ENCODE assay signal across 1 cellular context in genomic region chr1:222466150-222466865, GRCh38.
TF ChIP-seq lines count a peak whose summit lies in the region.

No MANE protein-coding gene starts in this region.

TF ChIP-seq in HepG2, 621 proteins besides CTCF, POLR2A, EP300 and RAD21 (continued from another document and continues in another):
- TF ChIP-seq ARID3A (IDR thresholded peaks at IDR 0.05; ENCODE audit: low read depth, low read length) = peak; percentile 63
- TF ChIP-seq FOXP4 (CRISPR knock-in tag; IDR thresholded peaks at IDR 0.05) = peak; percentile 29; the same call in 1 of the 2 replicates
- no peak for TF ChIP-seq ZNF501 (CRISPR knock-in tag; IDR thresholded peaks at IDR 0.05)
- TF ChIP-seq TEAD3 (CRISPR knock-in tag; optimal IDR thresholded peaks at IDR 0.05; ENCODE audit: borderline replicate concordance) = no peak
- TF ChIP-seq KDM6A (CRISPR knock-in tag; IDR thresholded peaks at IDR 0.05; ENCODE audit: low read depth) = peak; percentile 71; the same call in 1 of the 2 replicates
- no peak for TF ChIP-seq POLR2AphosphoS2 (IDR thresholded peaks at IDR 0.05; ENCODE audit: low read depth, low read length)
- no peak for TF ChIP-seq RELA (CRISPR knock-in tag; IDR thresholded peaks at IDR 0.05)
- TF ChIP-seq ZNF205 (CRISPR knock-in tag; IDR thresholded peaks at IDR 0.05) = peak; percentile 76; the same call in 1 of the 2 replicates
- TF ChIP-seq ZFP37 (CRISPR knock-in tag; IDR thresholded peaks at IDR 0.05; ENCODE audit: borderline replicate concordance) = no peak
- TF ChIP-seq KDM4B (CRISPR knock-in tag; IDR thresholded peaks at IDR 0.05) = no peak
- TF ChIP-seq GATAD1 (CRISPR knock-in tag; IDR thresholded peaks at IDR 0.05) = no peak
- TF ChIP-seq, protein P1, sequence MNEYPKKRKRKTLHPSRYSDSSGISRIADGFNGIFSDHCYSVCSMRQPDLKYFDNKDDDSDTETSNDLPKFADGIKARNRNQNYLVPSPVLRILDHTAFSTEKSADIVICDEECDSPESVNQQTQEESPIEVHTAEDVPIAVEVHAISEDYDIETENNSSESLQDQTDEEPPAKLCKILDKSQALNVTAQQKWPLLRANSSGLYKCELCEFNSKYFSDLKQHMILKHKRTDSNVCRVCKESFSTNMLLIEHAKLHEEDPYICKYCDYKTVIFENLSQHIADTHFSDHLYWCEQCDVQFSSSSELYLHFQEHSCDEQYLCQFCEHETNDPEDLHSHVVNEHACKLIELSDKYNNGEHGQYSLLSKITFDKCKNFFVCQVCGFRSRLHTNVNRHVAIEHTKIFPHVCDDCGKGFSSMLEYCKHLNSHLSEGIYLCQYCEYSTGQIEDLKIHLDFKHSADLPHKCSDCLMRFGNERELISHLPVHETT (CRISPR knock-in tag; conservative IDR thresholded peaks at IDR 0.05) = no peak
- TF ChIP-seq AHDC1 (CRISPR knock-in tag; IDR thresholded peaks at IDR 0.05; ENCODE audit: borderline replicate concordance) = 0 out of 2 replicates have a peak, but pooled peaks have one; percentile 56
- TF ChIP-seq ZBTB1 (CRISPR knock-in tag; IDR thresholded peaks at IDR 0.05; ENCODE audit: borderline replicate concordance) = no peak
- no peak for TF ChIP-seq ZNF746 (CRISPR knock-in tag; IDR thresholded peaks at IDR 0.05)
- peak; percentile 38; the same call in 1 of the 2 replicates for TF ChIP-seq NR2F6 (IDR thresholded peaks at IDR 0.05)
- TF ChIP-seq NR2F6 (CRISPR knock-in tag; IDR thresholded peaks at IDR 0.05) = peak; percentile 40; the same call in 1 of the 2 replicates
- 0 out of 2 replicates have a peak, but pooled peaks have one; percentile 24 for TF ChIP-seq NFKBIZ (CRISPR knock-in tag; IDR thresholded peaks at IDR 0.05)
- TF ChIP-seq ZNF777 (CRISPR knock-in tag; IDR thresholded peaks at IDR 0.05) = no peak
- TF ChIP-seq NFYC (CRISPR knock-in tag; IDR thresholded peaks at IDR 0.05) = no peak
- TF ChIP-seq, protein P2, sequence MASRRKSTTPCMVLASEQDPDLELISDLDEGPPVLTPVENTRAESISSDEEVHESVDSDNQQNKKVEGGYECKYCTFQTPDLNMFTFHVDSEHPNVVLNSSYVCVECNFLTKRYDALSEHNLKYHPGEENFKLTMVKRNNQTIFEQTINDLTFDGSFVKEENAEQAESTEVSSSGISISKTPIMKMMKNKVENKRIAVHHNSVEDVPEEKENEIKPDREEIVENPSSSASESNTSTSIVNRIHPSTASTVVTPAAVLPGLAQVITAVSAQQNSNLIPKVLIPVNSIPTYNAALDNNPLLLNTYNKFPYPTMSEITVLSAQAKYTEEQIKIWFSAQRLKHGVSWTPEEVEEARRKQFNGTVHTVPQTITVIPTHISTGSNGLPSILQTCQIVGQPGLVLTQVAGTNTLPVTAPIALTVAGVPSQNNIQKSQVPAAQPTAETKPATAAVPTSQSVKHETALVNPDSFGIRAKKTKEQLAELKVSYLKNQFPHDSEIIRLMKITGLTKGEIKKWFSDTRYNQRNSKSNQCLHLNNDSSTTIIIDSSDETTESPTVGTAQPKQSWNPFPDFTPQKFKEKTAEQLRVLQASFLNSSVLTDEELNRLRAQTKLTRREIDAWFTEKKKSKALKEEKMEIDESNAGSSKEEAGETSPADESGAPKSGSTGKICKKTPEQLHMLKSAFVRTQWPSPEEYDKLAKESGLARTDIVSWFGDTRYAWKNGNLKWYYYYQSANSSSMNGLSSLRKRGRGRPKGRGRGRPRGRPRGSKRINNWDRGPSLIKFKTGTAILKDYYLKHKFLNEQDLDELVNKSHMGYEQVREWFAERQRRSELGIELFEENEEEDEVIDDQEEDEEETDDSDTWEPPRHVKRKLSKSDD (CRISPR knock-in tag; IDR thresholded peaks at IDR 0.05; ENCODE audit: low read depth) = no peak
- TF ChIP-seq ZKSCAN5 (CRISPR knock-in tag; IDR thresholded peaks at IDR 0.05) = no peak
- no peak for TF ChIP-seq KIAA2018 (CRISPR knock-in tag; IDR thresholded peaks at IDR 0.05; ENCODE audit: borderline replicate concordance)
- TF ChIP-seq PAXIP1 (CRISPR knock-in tag; conservative IDR thresholded peaks at IDR 0.05) = peak; percentile 87
- TF ChIP-seq ZNF460 (CRISPR knock-in tag; IDR thresholded peaks at IDR 0.05; ENCODE audit: borderline replicate concordance) = peak; percentile 43; the same call in 1 of the 2 replicates
- no peak for TF ChIP-seq NCOA5 (CRISPR knock-in tag; IDR thresholded peaks at IDR 0.05)
